ENCODE assay signal across 15 cellular contexts in the genomic region with DNA sequence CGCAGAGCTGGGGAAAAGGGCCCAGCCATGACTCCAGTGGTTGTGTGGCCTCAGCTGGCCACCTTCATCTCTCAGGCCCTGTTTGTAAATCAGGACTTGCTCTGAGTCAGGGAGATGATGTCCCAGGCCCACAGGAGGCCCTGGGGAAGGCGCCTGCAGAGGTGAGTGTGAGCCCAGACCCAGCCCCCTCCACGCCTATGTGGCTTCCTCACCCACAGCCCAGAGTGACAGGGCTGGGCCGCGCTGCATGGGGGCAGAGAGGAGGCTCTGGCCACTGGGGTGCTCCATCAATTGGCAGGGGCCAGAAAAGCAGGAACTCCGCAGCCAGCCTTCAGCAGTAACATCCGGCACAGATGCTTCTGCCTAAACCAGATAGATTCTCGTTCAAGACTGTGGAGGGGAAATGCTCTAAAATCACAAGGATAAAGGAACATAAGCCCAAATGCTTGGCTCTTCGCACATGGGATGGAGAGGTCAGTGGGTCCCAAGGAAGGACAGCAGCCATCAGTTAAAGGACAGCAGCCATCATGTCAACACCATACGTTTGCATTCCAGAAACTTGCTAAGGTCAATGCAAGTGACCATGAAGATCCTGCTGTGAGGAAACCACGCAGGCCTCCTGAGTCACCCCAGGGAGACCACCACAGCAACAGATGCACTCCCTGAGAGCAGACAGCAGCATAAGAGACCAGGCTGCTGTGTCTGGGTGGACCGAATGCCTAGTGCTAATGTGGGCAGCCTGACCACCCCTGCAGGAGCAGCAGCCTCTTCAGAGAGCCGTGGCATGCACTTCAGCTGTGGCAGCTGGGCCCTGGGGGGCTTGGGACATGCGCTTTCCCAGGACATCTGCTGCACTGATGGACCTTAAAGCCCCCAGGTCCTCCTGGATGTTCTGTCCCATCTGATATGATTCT. TPM values are rescaled to one million over a fixed set of nuclear protein-coding genes. Genes with fewer than 3 reads are reported as not detected.
A peak's percentile ranks its signal among the peaks of the same experiment; 100 is the strongest.
DNase-seq lines count a peak whose midpoint lies in the region; TF ChIP-seq lines count a peak whose summit lies in the region.
"Had no signal": no experiment of that assay in that cellular context is flagged by ENCODE, and none has a peak within 500 bp of the region (broad histone marks: within the 10 kb centered on the region; RNA-seq: fewer than 3 reads in every experiment).

No MANE protein-coding gene starts in this region.

- no peak overlapping the region for H3K4me3 Mint-ChIP-seq in endodermal cell
- no peak overlapping the region for H3K4me3 Mint-ChIP-seq in nephron progenitor cell

- H3K4me1 ChIP-seq in endodermal cell (ENCODE audit: control insufficient read depth, insufficient read depth, low read length), result no peaks in the 10 kb centered on the region
- no peaks in the 10 kb centered on the region for H3K4me1 ChIP-seq in HAP-1

- peaks cover 66% of the 10 kb centered on the region for H3K27me3 Mint-ChIP-seq in endodermal cell (ENCODE audit: insufficient read depth)
- peaks cover 4% of the 10 kb centered on the region for H3K27me3 Mint-ChIP-seq in nephron progenitor cell (ENCODE audit: low read depth, poor library complexity)

- H3K9ac ChIP-seq in endodermal cell (ENCODE audit: extremely low read depth, low read length, poor library complexity, severe bottlenecking), result no peak overlapping the region

- TF ChIP-seq CTCF in endodermal cell (conservative IDR thresholded peaks at IDR 0.05), result no peak
- no peak for TF ChIP-seq CTCF in nephron progenitor cell (IDR thresholded peaks at IDR 0.05)

- in situ Hi-C loops in HAP-1 (cut with MboI; ENCODE audit: low sequenced_read_pairs), result no loop called here

- H3K4me1 Mint-ChIP-seq in endodermal cell (no peaks in the 10 kb centered on the region), nephron progenitor cell (peaks cover 38% of the 10 kb centered on the region)

- DNase-seq in CD1c-positive myeloid dendritic cell (ENCODE audit: extremely low spot score) (peak; percentile 29), MV-4-11 (lab: John Stamatoyannopoulos, UW) (peak; percentile 79), endodermal cell (peak; percentile 30), nephron progenitor cell (peak; percentile 1), AML-193 (lab: John Stamatoyannopoulos, UW) (no peak), HAP-1 (ENCODE audit: low spot score in 2 of 2) (no peak), NCI-H2171 (lab: John Stamatoyannopoulos, UW) (no peak)
- no peak for DNase-seq in activated CD4-positive, alpha-beta T cell treated with anti-CD3 and anti-CD28 coated beads for 4 hours
- DNase-seq: activated naive CD4-positive, alpha-beta T cell; caudate nucleus; HCEC 1CT; NCI-H1048; occipital lobe; stimulated activated CD8-positive, alpha-beta memory T cell treated with anti-CD3 and anti-CD28 coated beads, Interleukin-4, amount 100 ng/mL, for 48 hours had no signal

- H3K36me3 ChIP-seq in endodermal cell (ENCODE audit: control insufficient read depth, insufficient read depth, low read length), result no peaks in the 10 kb centered on the region
- H3K36me3 ChIP-seq in HAP-1 (replicated peaks), result no peaks in the 10 kb centered on the region
- H3K36me3 ChIP-seq: heart right ventricle had no signal

- H3K27me3 ChIP-seq in endodermal cell (ENCODE audit: control insufficient read depth, insufficient read depth, low read length, poor library complexity, severe bottlenecking), result peaks cover 52% of the 10 kb centered on the region
- no peaks in the 10 kb centered on the region for H3K27me3 ChIP-seq in HAP-1 (ENCODE audit: low read depth)
- H3K27me3 ChIP-seq: heart right ventricle had no signal

- no peak overlapping the region for H3K4me3 ChIP-seq in endodermal cell (ENCODE audit: low read length)
- H3K4me3 ChIP-seq in HAP-1, result no peak overlapping the region
- H3K4me3 ChIP-seq: heart right ventricle had no signal

- peak overlapping the region; percentile 49 for H3K27ac ChIP-seq in endodermal cell (ENCODE audit: low read depth, low read length)

- WGBS in endodermal cell (ENCODE audit: insufficient coverage in 1 of 2, insufficient read length in 1 of 2), 2 experiments, result 93 to 96% methylated on average over 13 to 14 of the region's 14 CpGs

- H3K36me3 Mint-ChIP-seq in endodermal cell (ENCODE audit: low read depth) (no peaks in the 10 kb centered on the region), nephron progenitor cell (ENCODE audit: low read depth) (no peaks in the 10 kb centered on the region)

- no peak overlapping the region for H3K27ac Mint-ChIP-seq in endodermal cell
- no peak overlapping the region for H3K27ac Mint-ChIP-seq in nephron progenitor cell

- H3K9me3 Mint-ChIP-seq in endodermal cell, result no peaks in the 10 kb centered on the region
- H3K9me3 Mint-ChIP-seq in nephron progenitor cell, result no peaks in the 10 kb centered on the region

- H3K9me3 ChIP-seq in endodermal cell (ENCODE audit: control insufficient read depth, low read length) (no peaks in the 10 kb centered on the region), HAP-1 (no peaks in the 10 kb centered on the region)
- H3K9me3 ChIP-seq: heart right ventricle had no signal

RNA-seq across cellular contexts. Expression of a gene that starts 28.3 kb away (rescaled TPM):
- 1 to 10 TPM; 1.2 to 4.8 TPM for total RNA-seq in endodermal cell
- 15.4 TPM for polyA plus RNA-seq in endodermal cell (2013, experiment 1 of 2)
- 16.4 TPM for polyA plus RNA-seq in endodermal cell (2013, experiment 2 of 2)

Comparison
In these comparisons a context has a peak if more than half of its experiments do, and no peak if none do; other contexts are left out.
1. DNase-seq: peak in CD1c-positive myeloid dendritic cell (single experiment), MV-4-11 (single experiment), endodermal cell (single experiment) and nephron progenitor cell (single experiment); none in activated CD4-positive, alpha-beta T cell treated with anti-CD3 and anti-CD28 coated beads for 4 hours (0 of 2), AML-193 (0 of 2), HAP-1 (0 of 2) and NCI-H2171 (single experiment).